Comparison of ENCODE assay signal across 1 cellular context in genomic region chr6:3427740-3428085, GRCh38.
TF ChIP-seq lines count a peak whose summit lies in the region.

No MANE protein-coding gene starts in this region.

TF ChIP-seq in H1, 55 proteins besides CTCF, POLR2A, EP300 and RAD21:
- TF ChIP-seq, protein P1, sequence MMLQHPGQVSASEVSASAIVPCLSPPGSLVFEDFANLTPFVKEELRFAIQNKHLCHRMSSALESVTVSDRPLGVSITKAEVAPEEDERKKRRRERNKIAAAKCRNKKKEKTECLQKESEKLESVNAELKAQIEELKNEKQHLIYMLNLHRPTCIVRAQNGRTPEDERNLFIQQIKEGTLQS (IDR thresholded peaks at IDR 0.05; ENCODE audit: insufficient read depth, low read depth, low read length) = no peak
- TF ChIP-seq TAF1 (IDR thresholded peaks at IDR 0.05; ENCODE audit: low read depth, low read length) (no peak), KDM4A (IDR thresholded peaks at IDR 0.05; ENCODE audit: low read depth, low read length, severe bottlenecking) (no peak), SRF (IDR thresholded peaks at IDR 0.05; ENCODE audit: low read depth, low read length) (no peak), SUZ12 (IDR thresholded peaks at IDR 0.05; ENCODE audit: low read length) (no peak), JUND (IDR thresholded peaks at IDR 0.05; ENCODE audit: low read length) (no peak), CREB1 (IDR thresholded peaks at IDR 0.05) (no peak), FOSL1 (IDR thresholded peaks at IDR 0.05; ENCODE audit: insufficient read depth, low read depth, low read length) (no peak), SP1 (IDR thresholded peaks at IDR 0.05; ENCODE audit: low read depth, low read length) (no peak), RNF2 (IDR thresholded peaks at IDR 0.05; ENCODE audit: borderline replicate concordance, low read depth, low read length, missing control alignments, poor library complexity, severe bottlenecking) (no peak), TCF12 (IDR thresholded peaks at IDR 0.05; ENCODE audit: low read depth, low read length) (no peak), EGR1 (IDR thresholded peaks at IDR 0.05; ENCODE audit: borderline replicate concordance, low read depth, low read length) (no peak), EZH2 (IDR thresholded peaks at IDR 0.05; ENCODE audit: low read depth, low read length, severe bottlenecking) (no peak)
